ENCODE assay signal across 1 cellular context in the genomic region with DNA sequence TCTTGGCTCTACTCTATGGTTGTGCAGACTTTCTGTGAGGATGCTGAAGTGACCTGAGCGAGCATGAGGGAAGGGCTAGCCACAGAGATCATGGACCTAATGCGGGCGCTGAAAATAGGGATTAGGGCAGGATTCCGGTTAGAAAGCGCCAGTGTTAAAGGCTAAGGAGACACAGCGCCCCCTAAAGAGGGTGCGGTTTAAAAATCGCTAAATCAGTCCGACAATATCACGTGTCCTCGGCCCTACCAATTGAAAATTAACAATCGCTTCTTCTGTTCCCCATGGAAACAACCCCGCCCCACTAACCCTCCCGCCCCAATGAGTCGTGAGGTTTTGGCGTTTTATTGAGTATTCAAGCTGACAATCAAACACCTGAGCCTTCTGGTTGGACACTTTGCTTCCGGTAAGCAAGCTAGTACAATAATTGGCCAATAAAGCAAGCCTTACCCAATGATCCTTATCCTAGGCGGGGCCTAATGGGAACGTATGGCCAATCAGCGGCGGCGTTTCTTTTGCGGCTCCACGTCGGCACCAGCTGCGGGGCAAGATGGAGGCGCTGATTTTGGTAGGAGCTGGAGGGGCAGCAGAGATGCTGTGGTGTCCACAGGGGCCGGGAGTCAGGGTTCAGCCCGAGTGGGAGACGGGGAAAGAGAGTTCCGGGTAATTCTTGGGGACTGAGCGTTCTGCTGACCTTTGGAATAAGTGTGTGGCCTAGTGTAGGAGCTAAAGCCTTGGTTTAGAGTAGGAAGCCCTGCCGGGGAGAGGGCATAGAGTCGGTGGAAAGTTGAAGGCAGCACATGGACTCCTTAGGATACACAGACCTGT.
A peak's percentile ranks its signal among the peaks of the same experiment; 100 is the strongest.
TF ChIP-seq lines count a peak whose summit lies in the region.

A gene with protein sequence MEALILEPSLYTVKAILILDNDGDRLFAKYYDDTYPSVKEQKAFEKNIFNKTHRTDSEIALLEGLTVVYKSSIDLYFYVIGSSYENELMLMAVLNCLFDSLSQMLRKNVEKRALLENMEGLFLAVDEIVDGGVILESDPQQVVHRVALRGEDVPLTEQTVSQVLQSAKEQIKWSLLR (plus strand): TSS at position 515 of the 825 bp plus-strand sequence. CDS start 33 bp downstream, at position 548.

TF ChIP-seq in K562, 482 proteins besides CTCF, POLR2A, EP300 and RAD21 (continued from another document and continues in another):
- TF ChIP-seq, protein P1, sequence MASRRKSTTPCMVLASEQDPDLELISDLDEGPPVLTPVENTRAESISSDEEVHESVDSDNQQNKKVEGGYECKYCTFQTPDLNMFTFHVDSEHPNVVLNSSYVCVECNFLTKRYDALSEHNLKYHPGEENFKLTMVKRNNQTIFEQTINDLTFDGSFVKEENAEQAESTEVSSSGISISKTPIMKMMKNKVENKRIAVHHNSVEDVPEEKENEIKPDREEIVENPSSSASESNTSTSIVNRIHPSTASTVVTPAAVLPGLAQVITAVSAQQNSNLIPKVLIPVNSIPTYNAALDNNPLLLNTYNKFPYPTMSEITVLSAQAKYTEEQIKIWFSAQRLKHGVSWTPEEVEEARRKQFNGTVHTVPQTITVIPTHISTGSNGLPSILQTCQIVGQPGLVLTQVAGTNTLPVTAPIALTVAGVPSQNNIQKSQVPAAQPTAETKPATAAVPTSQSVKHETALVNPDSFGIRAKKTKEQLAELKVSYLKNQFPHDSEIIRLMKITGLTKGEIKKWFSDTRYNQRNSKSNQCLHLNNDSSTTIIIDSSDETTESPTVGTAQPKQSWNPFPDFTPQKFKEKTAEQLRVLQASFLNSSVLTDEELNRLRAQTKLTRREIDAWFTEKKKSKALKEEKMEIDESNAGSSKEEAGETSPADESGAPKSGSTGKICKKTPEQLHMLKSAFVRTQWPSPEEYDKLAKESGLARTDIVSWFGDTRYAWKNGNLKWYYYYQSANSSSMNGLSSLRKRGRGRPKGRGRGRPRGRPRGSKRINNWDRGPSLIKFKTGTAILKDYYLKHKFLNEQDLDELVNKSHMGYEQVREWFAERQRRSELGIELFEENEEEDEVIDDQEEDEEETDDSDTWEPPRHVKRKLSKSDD (conservative IDR thresholded peaks at IDR 0.05; ENCODE audit: low read length), result no peak
- peak; percentile 89; the same call in 1 of the 2 replicates for TF ChIP-seq GTF2E2 (tag; IDR thresholded peaks at IDR 0.05)
- TF ChIP-seq, protein P2, sequence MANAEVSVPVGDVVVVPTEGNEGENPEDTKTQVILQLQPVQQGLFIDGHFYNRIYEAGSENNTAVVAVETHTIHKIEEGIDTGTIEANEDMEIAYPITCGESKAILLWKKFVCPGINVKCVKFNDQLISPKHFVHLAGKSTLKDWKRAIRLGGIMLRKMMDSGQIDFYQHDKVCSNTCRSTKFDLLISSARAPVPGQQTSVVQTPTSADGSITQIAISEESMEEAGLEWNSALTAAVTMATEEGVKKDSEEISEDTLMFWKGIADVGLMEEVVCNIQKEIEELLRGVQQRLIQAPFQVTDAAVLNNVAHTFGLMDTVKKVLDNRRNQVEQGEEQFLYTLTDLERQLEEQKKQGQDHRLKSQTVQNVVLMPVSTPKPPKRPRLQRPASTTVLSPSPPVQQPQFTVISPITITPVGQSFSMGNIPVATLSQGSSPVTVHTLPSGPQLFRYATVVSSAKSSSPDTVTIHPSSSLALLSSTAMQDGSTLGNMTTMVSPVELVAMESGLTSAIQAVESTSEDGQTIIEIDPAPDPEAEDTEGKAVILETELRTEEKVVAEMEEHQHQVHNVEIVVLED (CRISPR knock-in tag; IDR thresholded peaks at IDR 0.05), result peak; percentile 84
- TF ChIP-seq ZNF444 (CRISPR knock-in tag; IDR thresholded peaks at IDR 0.05), result no peak
- TF ChIP-seq, protein P3, sequence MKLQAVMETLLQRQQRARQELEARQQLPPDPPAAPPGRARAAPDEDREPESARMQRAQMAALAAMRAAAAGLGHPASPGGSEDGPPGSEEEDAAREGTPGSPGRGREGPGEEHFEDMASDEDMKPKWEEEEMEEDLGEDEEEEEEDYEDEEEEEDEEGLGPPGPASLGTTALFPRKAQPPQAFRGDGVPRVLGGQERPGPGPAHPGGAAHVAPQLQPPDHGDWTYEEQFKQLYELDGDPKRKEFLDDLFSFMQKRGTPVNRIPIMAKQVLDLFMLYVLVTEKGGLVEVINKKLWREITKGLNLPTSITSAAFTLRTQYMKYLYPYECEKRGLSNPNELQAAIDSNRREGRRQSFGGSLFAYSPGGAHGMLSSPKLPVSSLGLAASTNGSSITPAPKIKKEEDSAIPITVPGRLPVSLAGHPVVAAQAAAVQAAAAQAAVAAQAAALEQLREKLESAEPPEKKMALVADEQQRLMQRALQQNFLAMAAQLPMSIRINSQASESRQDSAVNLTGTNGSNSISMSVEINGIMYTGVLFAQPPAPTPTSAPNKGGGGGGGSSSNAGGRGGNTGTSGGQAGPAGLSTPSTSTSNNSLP (IDR thresholded peaks at IDR 0.05; ENCODE audit: borderline replicate concordance, low read depth, low read length), result 0 out of 2 replicates have a peak, but pooled peaks have one; percentile 34
- TF ChIP-seq RBM17 (IDR thresholded peaks at IDR 0.05; ENCODE audit: borderline replicate concordance, low read depth, low read length), result no peak
- no peak for TF ChIP-seq ZEB2 (IDR thresholded peaks at IDR 0.05)
- peak; percentile 49 for TF ChIP-seq MAFK (IDR thresholded peaks at IDR 0.05; ENCODE audit: low read length)
- peak; percentile 95 for TF ChIP-seq RFX1 (IDR thresholded peaks at IDR 0.05)
- TF ChIP-seq ETV5 (CRISPR knock-in tag; IDR thresholded peaks at IDR 0.05; ENCODE audit: low read depth), result no peak; the same call in 1 of the 2 replicates
- TF ChIP-seq TSC22D4 (tag; IDR thresholded peaks at IDR 0.05), result no peak
- TF ChIP-seq, protein P4, sequence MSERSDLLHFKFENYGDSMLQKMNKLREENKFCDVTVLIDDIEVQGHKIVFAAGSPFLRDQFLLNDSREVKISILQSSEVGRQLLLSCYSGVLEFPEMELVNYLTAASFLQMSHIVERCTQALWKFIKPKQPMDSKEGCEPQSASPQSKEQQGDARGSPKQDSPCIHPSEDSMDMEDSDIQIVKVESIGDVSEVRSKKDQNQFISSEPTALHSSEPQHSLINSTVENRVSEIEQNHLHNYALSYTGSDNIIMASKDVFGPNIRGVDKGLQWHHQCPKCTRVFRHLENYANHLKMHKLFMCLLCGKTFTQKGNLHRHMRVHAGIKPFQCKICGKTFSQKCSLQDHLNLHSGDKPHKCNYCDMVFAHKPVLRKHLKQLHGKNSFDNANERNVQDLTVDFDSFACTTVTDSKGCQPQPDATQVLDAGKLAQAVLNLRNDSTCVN (CRISPR knock-in tag; IDR thresholded peaks at IDR 0.05), result peak; percentile 95
- TF ChIP-seq ZKSCAN8 (CRISPR knock-in tag; IDR thresholded peaks at IDR 0.05), result no peak
- TF ChIP-seq HNRNPK (IDR thresholded peaks at IDR 0.05; ENCODE audit: low read depth, low read length, poor library complexity, severe bottlenecking), result no peak
- peak; percentile 33; the same call in 1 of the 2 replicates for TF ChIP-seq ZSCAN32 (CRISPR knock-in tag; IDR thresholded peaks at IDR 0.05)
- TF ChIP-seq, protein P5, sequence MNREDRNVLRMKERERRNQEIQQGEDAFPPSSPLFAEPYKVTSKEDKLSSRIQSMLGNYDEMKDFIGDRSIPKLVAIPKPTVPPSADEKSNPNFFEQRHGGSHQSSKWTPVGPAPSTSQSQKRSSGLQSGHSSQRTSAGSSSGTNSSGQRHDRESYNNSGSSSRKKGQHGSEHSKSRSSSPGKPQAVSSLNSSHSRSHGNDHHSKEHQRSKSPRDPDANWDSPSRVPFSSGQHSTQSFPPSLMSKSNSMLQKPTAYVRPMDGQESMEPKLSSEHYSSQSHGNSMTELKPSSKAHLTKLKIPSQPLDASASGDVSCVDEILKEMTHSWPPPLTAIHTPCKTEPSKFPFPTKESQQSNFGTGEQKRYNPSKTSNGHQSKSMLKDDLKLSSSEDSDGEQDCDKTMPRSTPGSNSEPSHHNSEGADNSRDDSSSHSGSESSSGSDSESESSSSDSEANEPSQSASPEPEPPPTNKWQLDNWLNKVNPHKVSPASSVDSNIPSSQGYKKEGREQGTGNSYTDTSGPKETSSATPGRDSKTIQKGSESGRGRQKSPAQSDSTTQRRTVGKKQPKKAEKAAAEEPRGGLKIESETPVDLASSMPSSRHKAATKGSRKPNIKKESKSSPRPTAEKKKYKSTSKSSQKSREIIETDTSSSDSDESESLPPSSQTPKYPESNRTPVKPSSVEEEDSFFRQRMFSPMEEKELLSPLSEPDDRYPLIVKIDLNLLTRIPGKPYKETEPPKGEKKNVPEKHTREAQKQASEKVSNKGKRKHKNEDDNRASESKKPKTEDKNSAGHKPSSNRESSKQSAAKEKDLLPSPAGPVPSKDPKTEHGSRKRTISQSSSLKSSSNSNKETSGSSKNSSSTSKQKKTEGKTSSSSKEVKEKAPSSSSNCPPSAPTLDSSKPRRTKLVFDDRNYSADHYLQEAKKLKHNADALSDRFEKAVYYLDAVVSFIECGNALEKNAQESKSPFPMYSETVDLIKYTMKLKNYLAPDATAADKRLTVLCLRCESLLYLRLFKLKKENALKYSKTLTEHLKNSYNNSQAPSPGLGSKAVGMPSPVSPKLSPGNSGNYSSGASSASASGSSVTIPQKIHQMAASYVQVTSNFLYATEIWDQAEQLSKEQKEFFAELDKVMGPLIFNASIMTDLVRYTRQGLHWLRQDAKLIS (CRISPR knock-in tag; IDR thresholded peaks at IDR 0.05), result no peak
- peak in 1 of 2 experiments; percentile 79; a peak in 2 of 3 replicates for TF ChIP-seq CBX3 (IDR thresholded peaks at IDR 0.05; ENCODE audit: borderline replicate concordance in 1 of 2, low read length in 2 of 2)
- TF ChIP-seq, protein P6, sequence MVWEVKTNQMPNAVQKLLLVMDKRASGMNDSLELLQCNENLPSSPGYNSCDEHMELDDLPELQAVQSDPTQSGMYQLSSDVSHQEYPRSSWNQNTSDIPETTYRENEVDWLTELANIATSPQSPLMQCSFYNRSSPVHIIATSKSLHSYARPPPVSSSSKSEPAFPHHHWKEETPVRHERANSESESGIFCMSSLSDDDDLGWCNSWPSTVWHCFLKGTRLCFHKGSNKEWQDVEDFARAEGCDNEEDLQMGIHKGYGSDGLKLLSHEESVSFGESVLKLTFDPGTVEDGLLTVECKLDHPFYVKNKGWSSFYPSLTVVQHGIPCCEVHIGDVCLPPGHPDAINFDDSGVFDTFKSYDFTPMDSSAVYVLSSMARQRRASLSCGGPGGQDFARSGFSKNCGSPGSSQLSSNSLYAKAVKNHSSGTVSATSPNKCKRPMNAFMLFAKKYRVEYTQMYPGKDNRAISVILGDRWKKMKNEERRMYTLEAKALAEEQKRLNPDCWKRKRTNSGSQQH (CRISPR knock-in tag; IDR thresholded peaks at IDR 0.05), result peak; percentile 81
- peak; percentile 99 for TF ChIP-seq CHD1 (IDR thresholded peaks at IDR 0.05; ENCODE audit: low read length)
- peak; percentile 98 for TF ChIP-seq TAF7 (tag; IDR thresholded peaks at IDR 0.05)
- 0 out of 2 replicates have a peak, but pooled peaks have one; percentile 62 for TF ChIP-seq HIVEP1 (CRISPR knock-in tag; IDR thresholded peaks at IDR 0.05)
- no peak for TF ChIP-seq NFE2L1 (tag; IDR thresholded peaks at IDR 0.05; ENCODE audit: borderline replicate concordance, low read depth)
- peak; percentile 76 for TF ChIP-seq MEIS2 (IDR thresholded peaks at IDR 0.05; ENCODE audit: partially characterized antibody)
- peak; percentile 72 to 97 (median 94) for TF ChIP-seq YY1 (IDR thresholded peaks at IDR 0.05; ENCODE audit: borderline replicate concordance in 1 of 3, control insufficient read depth in 1 of 3, extremely low read depth in 1 of 3, insufficient read depth in 3 of 3, insufficient read length in 1 of 3, insufficient replicate concordance in 2 of 3, low read depth in 1 of 3, low read length in 2 of 3)
- no peak for TF ChIP-seq NCOA4 (IDR thresholded peaks at IDR 0.05; ENCODE audit: partially characterized antibody)
- no peak for TF ChIP-seq PCBP2 (IDR thresholded peaks at IDR 0.05; ENCODE audit: low read depth, low read length, poor library complexity, severe bottlenecking)
- TF ChIP-seq, protein P7, sequence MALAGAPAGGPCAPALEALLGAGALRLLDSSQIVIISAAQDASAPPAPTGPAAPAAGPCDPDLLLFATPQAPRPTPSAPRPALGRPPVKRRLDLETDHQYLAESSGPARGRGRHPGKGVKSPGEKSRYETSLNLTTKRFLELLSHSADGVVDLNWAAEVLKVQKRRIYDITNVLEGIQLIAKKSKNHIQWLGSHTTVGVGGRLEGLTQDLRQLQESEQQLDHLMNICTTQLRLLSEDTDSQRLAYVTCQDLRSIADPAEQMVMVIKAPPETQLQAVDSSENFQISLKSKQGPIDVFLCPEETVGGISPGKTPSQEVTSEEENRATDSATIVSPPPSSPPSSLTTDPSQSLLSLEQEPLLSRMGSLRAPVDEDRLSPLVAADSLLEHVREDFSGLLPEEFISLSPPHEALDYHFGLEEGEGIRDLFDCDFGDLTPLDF (CRISPR knock-in tag; IDR thresholded peaks at IDR 0.05), result no peak
- no peak for TF ChIP-seq ZKSCAN1 (IDR thresholded peaks at IDR 0.05; ENCODE audit: low read depth, low read length)
- TF ChIP-seq PML (IDR thresholded peaks at IDR 0.05; ENCODE audit: low read length), result peak; percentile 72; the same call in 1 of the 2 replicates
- TF ChIP-seq KAT8 (IDR thresholded peaks at IDR 0.05; ENCODE audit: low read depth), result no peak
- TF ChIP-seq MEF2A (IDR thresholded peaks at IDR 0.05; ENCODE audit: control insufficient read depth, low read depth, low read length), result no peak
- TF ChIP-seq, protein P8, sequence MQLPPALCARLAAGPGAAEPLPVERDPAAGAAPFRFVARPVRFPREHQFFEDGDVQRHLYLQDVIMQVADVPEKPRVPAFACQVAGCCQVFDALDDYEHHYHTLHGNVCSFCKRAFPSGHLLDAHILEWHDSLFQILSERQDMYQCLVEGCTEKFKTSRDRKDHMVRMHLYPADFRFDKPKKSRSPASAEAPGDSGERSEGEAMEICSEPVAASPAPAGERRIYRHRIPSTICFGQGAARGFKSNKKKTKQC (CRISPR knock-in tag; IDR thresholded peaks at IDR 0.05), result peak; percentile 93
- no peak for TF ChIP-seq ZZZ3 (IDR thresholded peaks at IDR 0.05)
- TF ChIP-seq, protein P9, sequence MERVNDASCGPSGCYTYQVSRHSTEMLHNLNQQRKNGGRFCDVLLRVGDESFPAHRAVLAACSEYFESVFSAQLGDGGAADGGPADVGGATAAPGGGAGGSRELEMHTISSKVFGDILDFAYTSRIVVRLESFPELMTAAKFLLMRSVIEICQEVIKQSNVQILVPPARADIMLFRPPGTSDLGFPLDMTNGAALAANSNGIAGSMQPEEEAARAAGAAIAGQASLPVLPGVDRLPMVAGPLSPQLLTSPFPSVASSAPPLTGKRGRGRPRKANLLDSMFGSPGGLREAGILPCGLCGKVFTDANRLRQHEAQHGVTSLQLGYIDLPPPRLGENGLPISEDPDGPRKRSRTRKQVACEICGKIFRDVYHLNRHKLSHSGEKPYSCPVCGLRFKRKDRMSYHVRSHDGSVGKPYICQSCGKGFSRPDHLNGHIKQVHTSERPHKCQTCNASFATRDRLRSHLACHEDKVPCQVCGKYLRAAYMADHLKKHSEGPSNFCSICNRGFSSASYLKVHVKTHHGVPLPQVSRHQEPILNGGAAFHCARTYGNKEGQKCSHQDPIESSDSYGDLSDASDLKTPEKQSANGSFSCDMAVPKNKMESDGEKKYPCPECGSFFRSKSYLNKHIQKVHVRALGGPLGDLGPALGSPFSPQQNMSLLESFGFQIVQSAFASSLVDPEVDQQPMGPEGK (CRISPR knock-in tag; IDR thresholded peaks at IDR 0.05; ENCODE audit: borderline replicate concordance), result no peak
- 0 out of 2 replicates have a peak, but pooled peaks have one; percentile 51 for TF ChIP-seq ZBTB17 (CRISPR knock-in tag; IDR thresholded peaks at IDR 0.05)
- TF ChIP-seq, protein P10, sequence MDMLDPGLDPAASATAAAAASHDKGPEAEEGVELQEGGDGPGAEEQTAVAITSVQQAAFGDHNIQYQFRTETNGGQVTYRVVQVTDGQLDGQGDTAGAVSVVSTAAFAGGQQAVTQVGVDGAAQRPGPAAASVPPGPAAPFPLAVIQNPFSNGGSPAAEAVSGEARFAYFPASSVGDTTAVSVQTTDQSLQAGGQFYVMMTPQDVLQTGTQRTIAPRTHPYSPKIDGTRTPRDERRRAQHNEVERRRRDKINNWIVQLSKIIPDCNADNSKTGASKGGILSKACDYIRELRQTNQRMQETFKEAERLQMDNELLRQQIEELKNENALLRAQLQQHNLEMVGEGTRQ (CRISPR knock-in tag; IDR thresholded peaks at IDR 0.05), result peak; percentile 93
- TF ChIP-seq ILK (tag; IDR thresholded peaks at IDR 0.05; ENCODE audit: borderline replicate concordance, low read depth), result no peak
- peak; percentile 95 for TF ChIP-seq ELF1 (tag; IDR thresholded peaks at IDR 0.05)
